8 cellular contexts compared by ENCODE assay signal in the genomic region with DNA sequence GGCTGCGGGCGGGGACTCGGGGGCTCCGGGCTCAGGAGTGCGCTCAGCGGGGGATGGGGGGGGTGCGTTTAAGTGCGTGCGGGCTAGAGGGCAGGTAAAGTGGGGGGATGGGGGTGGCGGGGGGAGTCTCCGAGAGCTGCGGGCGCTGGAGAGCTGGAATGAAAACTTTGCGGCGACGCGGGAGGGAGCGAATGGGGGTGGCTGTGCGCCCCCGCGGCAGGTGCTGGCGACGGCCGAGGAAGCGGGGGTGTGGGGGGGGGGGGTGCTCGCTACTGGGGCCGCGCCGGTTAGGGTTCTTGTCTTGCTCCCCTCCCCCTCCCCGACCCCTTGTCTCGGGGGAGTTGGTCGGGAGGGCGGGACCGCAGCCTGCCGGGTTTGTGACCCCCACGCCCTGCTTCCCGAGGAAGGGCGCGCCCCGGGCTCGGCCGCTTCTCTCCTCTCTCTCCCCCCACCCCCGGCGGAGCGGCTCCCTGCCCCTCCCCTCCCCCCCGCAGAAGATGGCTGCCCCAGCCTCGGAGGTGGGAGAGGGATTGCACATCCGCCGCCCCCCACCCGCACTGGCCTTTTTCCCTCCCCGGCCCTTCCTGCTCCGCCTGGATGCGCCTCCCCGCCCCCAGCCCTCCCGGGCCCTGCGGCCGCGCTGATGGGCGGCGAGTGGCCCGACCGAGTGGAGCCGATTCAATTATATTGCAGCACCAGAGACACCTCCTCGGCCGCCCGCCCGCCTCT. TPM values are rescaled to one million over a fixed set of nuclear protein-coding genes. Genes with fewer than 3 reads are reported as not detected.
DNase-seq lines count a peak whose midpoint lies in the region; ATAC-seq and TF ChIP-seq lines count a peak whose summit lies in the region.

No MANE protein-coding gene starts in this region.

- H4K8ac ChIP-seq in mesendoderm (ENCODE audit: low read depth, low read length): no peak overlapping the region

- H3K27ac ChIP-seq in SJSA1: no peak overlapping the region
- peak overlapping the region; percentile 89 for H3K27ac ChIP-seq in mesendoderm (ENCODE audit: low read depth, low read length)

- no TSS peak for BruUV-seq in Caco-2 (replicated peaks; lab: Mats Ljungman, UMichigan)

- H3K18ac ChIP-seq in mesendoderm (ENCODE audit: low read length): peak overlapping the region; percentile 75

- H3K79me1 ChIP-seq in mesendoderm (ENCODE audit: low read length): peaks cover 18% of the 10 kb centered on the region

- no peak overlapping the region for H3K4me2 ChIP-seq in mesendoderm (ENCODE audit: low read length)

- peak; percentile 77 to 86 for DNase-seq in Caco-2
- peak; percentile 73 for DNase-seq in HuH-7.5 (ENCODE audit: low spot score)
- DNase-seq in SJSA1 (ENCODE audit: low read depth in 1 of 2, low spot score in 2 of 2): no peak
- peak; percentile 85 for DNase-seq in ecto neural progenitor cell (ENCODE audit: low spot score)
- DNase-seq in mesendoderm: peak; percentile 93

- H3K27ac Mint-ChIP-seq in Caco-2 (ENCODE audit: unreplicated experiment): peak overlapping the region; percentile 91

- POLR2A ChIA-PET in Caco-2 (lab: Charles Lee): interaction anchor here (0.6 to 2.1 kb wide), 16 partner anchors 8 to 279 kb away, joined by 3 to 20 read pairs (median 7); no protein-coding TSS in a partner anchor

- no peak overlapping the region for H4K5ac ChIP-seq in mesendoderm (ENCODE audit: low read length)

- peaks cover 25% of the 10 kb centered on the region for H3K4me1 Mint-ChIP-seq in Caco-2 (ENCODE audit: low read depth, unreplicated experiment)

- no peaks in the 10 kb centered on the region for H3K9me3 Mint-ChIP-seq in Caco-2 (ENCODE audit: unreplicated experiment)

- H3K27me3 Mint-ChIP-seq in Caco-2 (ENCODE audit: insufficient read depth, unreplicated experiment): no peaks in the 10 kb centered on the region

- H3K4me1 ChIP-seq in Caco-2 (peaks cover 31% of the 10 kb centered on the region), SJSA1 (replicated peaks) (peaks cover 42% of the 10 kb centered on the region), mesendoderm (ENCODE audit: control insufficient read depth, low read depth, low read length) (peaks cover 22% of the 10 kb centered on the region)

- peak overlapping the region; percentile 62 for H3K4ac ChIP-seq in mesendoderm (ENCODE audit: low read depth, low read length)

- peak overlapping the region; percentile 67 for H3K56ac ChIP-seq in mesendoderm (ENCODE audit: low read length)

- intact Hi-C loops in Caco-2 (cut with micrococcal nuclease; ENCODE audit: unreplicated experiment): loop anchor here (1.0 to 5.0 kb wide), 4 partner anchors 9 to 336 kb away; no protein-coding TSS in a partner anchor

- no peak for TF ChIP-seq CTCF in Caco-2 (IDR thresholded peaks at IDR 0.05; ENCODE audit: insufficient read depth in 1 of 2, low read depth in 1 of 2, low read length in 1 of 2, severe bottlenecking in 1 of 2, unreplicated experiment in 1 of 2)

- H2BK5ac ChIP-seq in mesendoderm (ENCODE audit: low read length): no peak overlapping the region

- H3K27me3 ChIP-seq in Caco-2 (replicated peaks; ENCODE audit: control insufficient read depth, insufficient read depth, low read length) (no peaks in the 10 kb centered on the region), SJSA1 (replicated peaks) (no peaks in the 10 kb centered on the region), mesendoderm (ENCODE audit: insufficient read depth, low read length, poor library complexity) (no peaks in the 10 kb centered on the region)

- no peaks in the 10 kb centered on the region for H3K9me3 ChIP-seq in Caco-2
- no peaks in the 10 kb centered on the region; the same call in 1 of the 2 replicates for H3K9me3 ChIP-seq in SJSA1 (replicated peaks)

- no peak overlapping the region for H2BK15ac ChIP-seq in mesendoderm (replicated peaks; ENCODE audit: low read depth)

- peak overlapping the region; percentile 60 for H3K9ac ChIP-seq in mesendoderm (ENCODE audit: low read length)

- no peak for ATAC-seq in GM21825 (IDR thresholded peaks at IDR 0.05; ENCODE audit: unreplicated experiment)
- ATAC-seq in HG03159 (IDR thresholded peaks at IDR 0.05; ENCODE audit: unreplicated experiment): no peak
- no peak for ATAC-seq in GM18867 (IDR thresholded peaks at IDR 0.05; ENCODE audit: unreplicated experiment)

- peaks cover 61% of the 10 kb centered on the region for H3K36me3 Mint-ChIP-seq in Caco-2 (ENCODE audit: insufficient read depth, unreplicated experiment)

- H2BK120ac ChIP-seq in mesendoderm (ENCODE audit: low read depth, low read length): peak overlapping the region; percentile 19

- CTCF ChIA-PET in Caco-2 (lab: Charles Lee): interaction anchor here (0.6 to 1.7 kb wide), 16 partner anchors 8 to 415 kb away, joined by 3 to 12 read pairs (median 4); no protein-coding TSS in a partner anchor

- peak overlapping the region; percentile 81 for H3K4me3 Mint-ChIP-seq in Caco-2 (ENCODE audit: unreplicated experiment)

- H3K36me3 ChIP-seq in Caco-2 (ENCODE audit: control insufficient read depth, insufficient read depth, low read length) (peaks cover 8% of the 10 kb centered on the region; the same call in 1 of the 2 replicates), SJSA1 (no peaks in the 10 kb centered on the region), mesendoderm (ENCODE audit: control insufficient read depth, insufficient read depth, low read length) (no peaks in the 10 kb centered on the region)

- WGBS in mesendoderm (ENCODE audit: extremely low coverage, insufficient coverage, low lambda C conversion rate): no CpG with 5 or more reads among the region's 67 CpGs

- H2AK5ac ChIP-seq in mesendoderm (ENCODE audit: low read length): no peak overlapping the region

- no peak overlapping the region for H3K23ac ChIP-seq in mesendoderm (ENCODE audit: low read length)

- H3K4me3 ChIP-seq in Caco-2 (ENCODE audit: low read depth, low read length) (peak overlapping the region; percentile 95), SJSA1 (peak overlapping the region; percentile 61), mesendoderm (ENCODE audit: low read length) (no peak overlapping the region)

- H3K79me2 ChIP-seq in mesendoderm (ENCODE audit: control insufficient read depth, insufficient read depth, low read length): peaks cover 36% of the 10 kb centered on the region

RNA-seq across cellular contexts. Expression of gene GSE1, which starts 0.7 kb away (rescaled TPM):
- 140 and 142 TPM in 2 replicates for total RNA-seq in Caco-2 (2022)
- total RNA-seq in SJSA1 (2014; rRNA removed; shearing (Covaris generic)): 11.9 and 42.7 TPM in 2 replicates
- polyA plus RNA-seq in mesendoderm (2013, experiment 1 of 2): 16.7 TPM
- 17.3 TPM for polyA plus RNA-seq in mesendoderm (2013, experiment 2 of 2)

Comparison
In these comparisons a context has a peak if more than half of its experiments do, and no peak if none do; other contexts are left out.
1. DNase-seq: peak in Caco-2 (2 of 2), HuH-7.5 (single experiment), ecto neural progenitor cell (single experiment) and mesendoderm (single experiment); none in SJSA1 (0 of 2).